ENCODE assay signal across 8 cellular contexts in the genomic region with DNA sequence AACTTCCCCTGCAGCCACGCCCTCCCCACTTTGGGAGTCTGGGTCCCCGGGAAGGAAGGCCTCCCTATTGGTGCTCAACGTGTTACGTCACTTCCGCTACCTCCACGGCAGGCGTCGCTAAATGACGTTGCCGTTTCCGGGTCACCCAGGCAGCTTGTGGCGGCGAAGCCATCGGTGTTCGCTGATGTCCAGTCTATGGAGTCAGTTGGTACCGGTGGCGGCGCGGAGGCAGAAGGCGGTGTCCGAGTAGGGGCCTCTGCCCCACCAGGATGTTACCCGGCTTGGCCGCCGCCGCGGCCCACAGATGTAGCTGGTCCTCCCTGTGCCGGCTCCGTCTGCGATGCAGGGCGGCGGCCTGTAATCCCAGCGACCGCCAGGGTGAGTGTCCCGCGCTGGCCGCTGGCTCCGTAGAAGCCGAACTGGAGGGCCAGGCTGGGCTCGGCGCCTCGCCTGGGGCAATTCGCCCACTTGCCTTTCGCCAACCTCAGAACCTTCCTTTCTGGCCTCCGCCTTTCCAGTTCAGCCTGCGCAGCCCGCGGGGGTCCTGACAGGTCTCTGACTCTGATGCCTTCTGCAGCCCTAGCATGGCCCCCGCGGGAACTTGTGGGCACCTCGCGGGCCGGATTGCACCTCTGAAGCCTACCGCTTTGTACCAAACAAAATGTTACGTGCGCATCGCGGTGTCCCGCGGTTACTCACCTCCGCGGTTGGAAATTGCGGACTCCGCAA. TPM values are rescaled to one million over a fixed set of nuclear protein-coding genes. Genes with fewer than 3 reads are reported as not detected.
A peak's percentile ranks its signal among the peaks of the same experiment; 100 is the strongest.
DNase-seq lines count a peak whose midpoint lies in the region; ATAC-seq and TF ChIP-seq lines count a peak whose summit lies in the region.

TSS of gene SLC30A9 (plus strand) at position 148 of the 729 bp plus-strand sequence. CDS start at position 270, 122 bp downstream.

- H3K27me3 Mint-ChIP-seq in activated CD4-positive, alpha-beta T cell treated with anti-CD3 and anti-CD28 coated beads, Interleukin-2, amount 10 ng/mL, durations not matched to agents 24 days and 14 days, result no peaks in the 10 kb centered on the region

- no peaks in the 10 kb centered on the region for H3K9me3 Mint-ChIP-seq in activated CD4-positive, alpha-beta T cell treated with anti-CD3 and anti-CD28 coated beads, Interleukin-2, amount 10 ng/mL, durations not matched to agents 24 days and 14 days

- DNase-seq in NCI-H526 treated with DMSO at 0.1 percent for 48 hours (lab: John Stamatoyannopoulos, UW) (peak; percentile 89), dedifferentiated amniotic fluid mesenchymal stem cell (ENCODE audit: extremely low spot score) (peak; percentile 97), left kidney (ENCODE audit: low read depth, low spot score) (peak; percentile 99)
- DNase-seq in activated CD4-positive, alpha-beta T cell treated with anti-CD3 and anti-CD28 coated beads, Interleukin-2, amount 10 ng/mL, durations not matched to agents 24 days and 14 days, result peak; percentile 98
- DNase-seq in stimulated activated CD4-positive, alpha-beta T cell treated with anti-CD3 and anti-CD28 coated beads, Interleukin-2, amount 100 ng/mL, for 24 hours, result peak; percentile 89 to 93

- H3K36me3 Mint-ChIP-seq in activated CD4-positive, alpha-beta T cell treated with anti-CD3 and anti-CD28 coated beads, Interleukin-2, amount 10 ng/mL, durations not matched to agents 24 days and 14 days (ENCODE audit: low read depth), result peaks cover 5% of the 10 kb centered on the region

- peak; percentile 46 for TF ChIP-seq CTCF in C4-2B (conservative IDR thresholded peaks at IDR 0.05)

- H3K27ac ChIP-seq in C4-2B, result peak within 1 kb of the TSS; percentile 82

- H3K4me1 Mint-ChIP-seq in activated CD4-positive, alpha-beta T cell treated with anti-CD3 and anti-CD28 coated beads, Interleukin-2, amount 10 ng/mL, durations not matched to agents 24 days and 14 days, result peaks cover 22% of the 10 kb centered on the region

- ATAC-seq in GM19328 (IDR thresholded peaks at IDR 0.05; ENCODE audit: unreplicated experiment) (peak; percentile 100), HG03520 (IDR thresholded peaks at IDR 0.05; ENCODE audit: unreplicated experiment) (peak; percentile 99)

- intact Hi-C loops in activated CD4-positive, alpha-beta T cell treated with anti-CD3 and anti-CD28 coated beads, Interleukin-2, amount 10 ng/mL, durations not matched to agents 24 days and 14 days (cut with micrococcal nuclease), result loop anchor here (1.0 kb wide), 1 partner anchor 55 kb away; the partner anchor contains the start of gene TMEM33

- peak within 1 kb of the TSS; percentile 94 for H3K27ac Mint-ChIP-seq in activated CD4-positive, alpha-beta T cell treated with anti-CD3 and anti-CD28 coated beads, Interleukin-2, amount 10 ng/mL, durations not matched to agents 24 days and 14 days

- peak within 1 kb of the TSS; percentile 99 for H3K4me3 Mint-ChIP-seq in activated CD4-positive, alpha-beta T cell treated with anti-CD3 and anti-CD28 coated beads, Interleukin-2, amount 10 ng/mL, durations not matched to agents 24 days and 14 days

RNA-seq across cellular contexts. Expression of gene SLC30A9, which starts in this region (rescaled TPM):
- 44.7 and 46.9 TPM in 2 replicates for total RNA-seq in activated CD4-positive, alpha-beta T cell treated with anti-CD3 and anti-CD28 coated beads, Interleukin-2, amount 10 ng/mL, durations not matched to agents 24 days and 14 days

Comparison
In these comparisons a context has a peak if more than half of its experiments do, and no peak if none do; other contexts are left out.
1. Peak in every context shown above with its lines: DNase-seq, ATAC-seq and H3K27ac ChIP-seq.